8 cellular contexts compared by ENCODE assay signal in genomic region chr1:66445492-66446181, GRCh38.
A peak's percentile ranks its signal among the peaks of the same experiment; 100 is the strongest.
DNase-seq lines count a peak whose midpoint lies in the region; ATAC-seq and TF ChIP-seq lines count a peak whose summit lies in the region.

No MANE protein-coding gene starts in this region.

- no peak overlapping the region for H3K4me3 ChIP-seq in Peyer's patch

- H3K27ac Mint-ChIP-seq in nephron progenitor cell: peak overlapping the region; percentile 52

- peak in 2 of 3 donors; percentile 77 to 84 for DNase-seq in Peyer's patch
- DNase-seq in activated naive CD8-positive, alpha-beta T cell treated with anti-CD3 and anti-CD28 coated beads, Interleukin-2, amount 50 U/mL, for 16 hours (ENCODE audit: low read depth, low spot score): peak; percentile 25
- no peak for DNase-seq in nephron progenitor cell
- no peak for DNase-seq in dedifferentiated amniotic fluid mesenchymal stem cell (ENCODE audit: extremely low spot score)
- DNase-seq in NCI-H748 (lab: John Stamatoyannopoulos, UW; ENCODE audit: unreplicated experiment): no peak
- DNase-seq in ACHN: no peak

- no peaks in the 10 kb centered on the region for H3K27me3 Mint-ChIP-seq in nephron progenitor cell (ENCODE audit: low read depth, poor library complexity)

- TF ChIP-seq POLR2A in Peyer's patch (IDR thresholded peaks at IDR 0.05): no peak

- H3K4me1 ChIP-seq in Peyer's patch: peaks cover 0 to 12% (median 0%) of the 10 kb centered on the region in 4 donors

- no peaks in the 10 kb centered on the region for H3K9me3 ChIP-seq in Peyer's patch

- TF ChIP-seq CTCF in Peyer's patch (IDR thresholded peaks at IDR 0.05): peak in 3 of 6 experiments; percentile 15 to 18 (median 15)
- no peak for TF ChIP-seq CTCF in nephron progenitor cell (IDR thresholded peaks at IDR 0.05)

- no peaks in the 10 kb centered on the region for H3K27me3 ChIP-seq in Peyer's patch

- no peak overlapping the region for H3K4me3 Mint-ChIP-seq in nephron progenitor cell

- H3K4me1 Mint-ChIP-seq in nephron progenitor cell: peaks cover 31% of the 10 kb centered on the region

- ATAC-seq in GM18519 (IDR thresholded peaks at IDR 0.05; ENCODE audit: low FRiP score, unreplicated experiment) (peak; percentile 69), HG02759 (IDR thresholded peaks at IDR 0.05; ENCODE audit: unreplicated experiment) (peak; percentile 83)

- H3K36me3 Mint-ChIP-seq in nephron progenitor cell (ENCODE audit: low read depth): no peaks in the 10 kb centered on the region

- no peaks in the 10 kb centered on the region for H3K36me3 ChIP-seq in Peyer's patch

- H3K9me3 Mint-ChIP-seq in nephron progenitor cell: no peaks in the 10 kb centered on the region

- H3K27ac ChIP-seq in Peyer's patch: peak overlapping the region; percentile 54 to 72 (median 68)

- in situ Hi-C loops in ACHN (cut with HindIII; ENCODE audit: low pct_ligation_motif_present, low pct_unique_long_range_greater_than_20kb, low sequenced_read_pairs): no loop called here

Comparison
In these comparisons a context has a peak if more than half of its experiments do, and no peak if none do; other contexts are left out.
1. DNase-seq: peak in Peyer's patch (2 of 3) and activated naive CD8-positive, alpha-beta T cell treated with anti-CD3 and anti-CD28 coated beads, Interleukin-2, amount 50 U/mL, for 16 hours (single experiment); none in nephron progenitor cell (single experiment), dedifferentiated amniotic fluid mesenchymal stem cell (single experiment), NCI-H748 (single experiment) and ACHN (single experiment).